In the genomic region with DNA sequence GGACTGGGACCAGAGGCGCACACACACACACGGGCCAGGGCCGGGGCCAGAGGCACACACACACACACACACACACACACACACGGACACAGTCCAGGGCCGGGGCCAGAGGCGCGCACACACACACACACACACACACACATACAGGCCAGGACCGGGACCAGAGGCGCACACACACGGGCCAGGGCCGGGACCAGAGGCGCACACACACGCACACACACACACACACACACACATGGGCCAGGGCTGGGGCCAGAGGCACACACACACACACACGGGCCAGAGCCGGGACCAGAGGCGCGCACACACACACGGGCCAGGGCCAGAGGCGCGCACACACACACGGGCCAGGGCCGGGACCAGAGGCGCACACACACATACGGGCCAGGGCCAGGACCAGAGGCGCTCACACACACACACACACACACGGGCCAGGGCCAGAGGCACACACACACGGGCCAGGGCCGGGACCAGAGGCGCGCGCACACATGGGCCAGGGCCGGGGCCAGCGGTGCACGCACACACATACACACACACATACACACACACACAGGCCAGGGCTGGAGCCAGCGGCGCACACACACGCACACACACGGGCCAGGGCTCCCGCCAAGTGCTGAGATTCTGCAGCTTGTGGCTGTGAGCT, we compare ENCODE assay signal across 1 cellular context.
TF ChIP-seq lines count a peak whose summit lies in the region.

No MANE protein-coding gene starts in this region.

TF ChIP-seq in SK-N-SH, 30 proteins besides CTCF, POLR2A, EP300 and RAD21 (continued from another document):
- TF ChIP-seq, protein P1, sequence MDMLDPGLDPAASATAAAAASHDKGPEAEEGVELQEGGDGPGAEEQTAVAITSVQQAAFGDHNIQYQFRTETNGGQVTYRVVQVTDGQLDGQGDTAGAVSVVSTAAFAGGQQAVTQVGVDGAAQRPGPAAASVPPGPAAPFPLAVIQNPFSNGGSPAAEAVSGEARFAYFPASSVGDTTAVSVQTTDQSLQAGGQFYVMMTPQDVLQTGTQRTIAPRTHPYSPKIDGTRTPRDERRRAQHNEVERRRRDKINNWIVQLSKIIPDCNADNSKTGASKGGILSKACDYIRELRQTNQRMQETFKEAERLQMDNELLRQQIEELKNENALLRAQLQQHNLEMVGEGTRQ (IDR thresholded peaks at IDR 0.05; ENCODE audit: borderline replicate concordance, low read depth, low read length) = no peak
- TF ChIP-seq PBX3 (IDR thresholded peaks at IDR 0.05) (no peak), NFIC (IDR thresholded peaks at IDR 0.05; ENCODE audit: borderline replicate concordance) (no peak), FOSL2 (IDR thresholded peaks at IDR 0.05; ENCODE audit: borderline replicate concordance, low read depth) (no peak), EZH2phosphoT487 (IDR thresholded peaks at IDR 0.05; ENCODE audit: borderline replicate concordance, low read depth) (no peak), TEAD4 (IDR thresholded peaks at IDR 0.05; ENCODE audit: borderline replicate concordance, insufficient read depth) (no peak), JUND (IDR thresholded peaks at IDR 0.05) (no peak), RCOR1 (IDR thresholded peaks at IDR 0.05; ENCODE audit: low read length) (no peak), MEF2A (IDR thresholded peaks at IDR 0.05; ENCODE audit: borderline replicate concordance, low read depth) (no peak), TAF1 (IDR thresholded peaks at IDR 0.05; ENCODE audit: borderline replicate concordance, low read depth, low read length) (no peak), USF1 (IDR thresholded peaks at IDR 0.05; ENCODE audit: borderline replicate concordance, low read depth) (no peak), TCF12 (IDR thresholded peaks at IDR 0.05) (no peak), GABPA (IDR thresholded peaks at IDR 0.05; ENCODE audit: low read depth) (no peak)
- TF ChIP-seq, protein P2, sequence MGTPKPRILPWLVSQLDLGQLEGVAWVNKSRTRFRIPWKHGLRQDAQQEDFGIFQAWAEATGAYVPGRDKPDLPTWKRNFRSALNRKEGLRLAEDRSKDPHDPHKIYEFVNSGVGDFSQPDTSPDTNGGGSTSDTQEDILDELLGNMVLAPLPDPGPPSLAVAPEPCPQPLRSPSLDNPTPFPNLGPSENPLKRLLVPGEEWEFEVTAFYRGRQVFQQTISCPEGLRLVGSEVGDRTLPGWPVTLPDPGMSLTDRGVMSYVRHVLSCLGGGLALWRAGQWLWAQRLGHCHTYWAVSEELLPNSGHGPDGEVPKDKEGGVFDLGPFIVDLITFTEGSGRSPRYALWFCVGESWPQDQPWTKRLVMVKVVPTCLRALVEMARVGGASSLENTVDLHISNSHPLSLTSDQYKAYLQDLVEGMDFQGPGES (IDR thresholded peaks at IDR 0.05; ENCODE audit: low read depth, low read length) = no peak
